Comparison of ENCODE assay signal across 23 cellular contexts in genomic region chr20:3354247-3354646, GRCh38.
"Had no signal": no experiment of that assay in that cellular context is flagged by ENCODE, and none has a peak within 500 bp of the region (broad histone marks: within the 10 kb centered on the region; RNA-seq: fewer than 3 reads in every experiment).

No MANE protein-coding gene starts in this region.

- H3K27ac ChIP-seq: coronary artery, esophagus squamous epithelium, ovary, psoas muscle, stomach, thyroid gland, vagina had no signal

- DNase-seq: effector memory CD8-positive, alpha-beta T cell; erythroblast; esophagus squamous epithelium; foreskin melanocyte; glutamatergic neuron; left cardiac atrium; mammary epithelial cell; naive thymus-derived CD8-positive, alpha-beta T cell; nephron progenitor cell; ovary; posterior cingulate gyrus; psoas muscle; stimulated activated CD4-positive, alpha-beta T cell treated with anti-CD3 and anti-CD28 coated beads, Interleukin-2, amount 100 ng/mL, for 24 hours; stimulated activated CD4-positive, alpha-beta T cell treated with anti-CD3 and anti-CD28 coated beads, Interleukin-4, amount 100 ng/mL, for 24 hours; stimulated activated naive CD4-positive, alpha-beta T cell treated with Interleukin-2 at 50 U/mL for 16 hours; stomach; thyroid gland; trophoblast cell had no signal

- ATAC-seq: effector memory CD8-positive, alpha-beta T cell; naive thymus-derived CD8-positive, alpha-beta T cell; psoas muscle; sciatic nerve; stimulated activated effector memory CD8-positive, alpha-beta T cell treated with anti-CD3 and anti-CD28 coated beads, Interleukin-12 subunit alpha, Interleukin-12 subunit beta, amount 100 ng/mL, for 72 hours had no signal

- H3K36me3 ChIP-seq: ovary, thyroid gland had no signal

- H3K27me3 ChIP-seq: esophagus squamous epithelium, ovary, stomach, thyroid gland, vagina had no signal

- H3K4me3 ChIP-seq: coronary artery, esophagus squamous epithelium, ovary, psoas muscle, stomach, thyroid gland, vagina had no signal

- H3K4me1 ChIP-seq: esophagus squamous epithelium, psoas muscle, stomach, thyroid gland, vagina had no signal

- H3K9me3 ChIP-seq: esophagus squamous epithelium, ovary, psoas muscle, stomach, thyroid gland, vagina had no signal

- FAIRE-seq: endometrium had no signal
